21 cellular contexts compared by ENCODE assay signal in genomic region chr1:223087231-223087990, GRCh38. TPM values are rescaled to one million over a fixed set of nuclear protein-coding genes. Genes with fewer than 3 reads are reported as not detected.
DNase-seq lines count a peak whose midpoint lies in the region; ATAC-seq and TF ChIP-seq lines count a peak whose summit lies in the region.
"Had no signal": no experiment of that assay in that cellular context is flagged by ENCODE, and none has a peak within 500 bp of the region (broad histone marks: within the 10 kb centered on the region; RNA-seq: fewer than 3 reads in every experiment).

No MANE protein-coding gene starts in this region.

- H3K4me1 Mint-ChIP-seq in CD8-positive, alpha-beta T cell (ENCODE audit: low read depth), result peaks cover 11% of the 10 kb centered on the region
- H3K4me1 Mint-ChIP-seq in stimulated activated memory B cell treated with anti-CD40 and anti-IgM and Interleukin-4, amounts not matched to agents 10 μg/mL and 1 μg/mL and 100 μg/mL, for 72 hours, result no peaks in the 10 kb centered on the region

- H3K9ac ChIP-seq in adipocyte (ENCODE audit: low read length), result no peak overlapping the region

- no peaks in the 10 kb centered on the region for H3K79me2 ChIP-seq in osteoblast (ENCODE audit: insufficient read depth, low read length)

- no peaks in the 10 kb centered on the region for H4K20me1 ChIP-seq in osteoblast (ENCODE audit: insufficient read depth, low read length)

- no peak for ATAC-seq in CD8-positive, alpha-beta T cell
- no peak for ATAC-seq in stimulated activated memory B cell treated with anti-CD40 and anti-IgM and Interleukin-4, amounts not matched to agents 10 μg/mL and 1 μg/mL and 100 μg/mL, for 72 hours
- ATAC-seq in gastrocnemius medialis, result no peak
- ATAC-seq: SK-N-SH treated with all-trans-retinoic acid at 6 μM for 48 hours had no signal

- peaks cover 6% of the 10 kb centered on the region for H3K4me1 ChIP-seq in CD8-positive, alpha-beta T cell (ENCODE audit: insufficient read depth, low read length)
- H3K4me1 ChIP-seq in adipocyte (ENCODE audit: control insufficient read depth, insufficient read depth, low read length) (peaks cover 9% of the 10 kb centered on the region), right atrium auricular region (peaks cover 0 to 4% of the 10 kb centered on the region in 2 donors), osteoblast (ENCODE audit: insufficient read depth, low read length) (no peaks in the 10 kb centered on the region), gastrocnemius medialis (no peaks in the 10 kb centered on the region)
- H3K4me1 ChIP-seq: Peyer's patch had no signal

- H3K4me3 ChIP-seq in CD8-positive, alpha-beta T cell (ENCODE audit: low read depth, low read length), result no peak overlapping the region
- H3K4me3 ChIP-seq in adipocyte (ENCODE audit: low read length) (no peak overlapping the region), right atrium auricular region (no peak overlapping the region), osteoblast (ENCODE audit: insufficient read depth, low read length) (no peak overlapping the region), gastrocnemius medialis (no peak overlapping the region)
- H3K4me3 ChIP-seq: cardiac muscle cell, dorsolateral prefrontal cortex, Peyer's patch, skin epidermis had no signal

- no peaks in the 10 kb centered on the region for H3K9me3 Mint-ChIP-seq in CD8-positive, alpha-beta T cell
- no peaks in the 10 kb centered on the region for H3K9me3 Mint-ChIP-seq in stimulated activated memory B cell treated with anti-CD40 and anti-IgM and Interleukin-4, amounts not matched to agents 10 μg/mL and 1 μg/mL and 100 μg/mL, for 72 hours
- H3K9me3 Mint-ChIP-seq: naive B cell had no signal

- H3K27ac Mint-ChIP-seq in CD8-positive, alpha-beta T cell, result peak overlapping the region; percentile 2
- H3K27ac Mint-ChIP-seq in stimulated activated memory B cell treated with anti-CD40 and anti-IgM and Interleukin-4, amounts not matched to agents 10 μg/mL and 1 μg/mL and 100 μg/mL, for 72 hours, result no peak overlapping the region

- H2AFZ ChIP-seq in osteoblast (ENCODE audit: low read length), result no peak overlapping the region

- no peak for TF ChIP-seq POLR2A in gastrocnemius medialis (IDR thresholded peaks at IDR 0.05)

- in situ Hi-C loops in gastrocnemius medialis (cut with MboI; ENCODE audit: low sequenced_read_pairs in 4 of 4), result loop anchor here in 2 of 4 donors (10.0 to 25.0 kb wide), 2 partner anchors 293 to 625 kb away; no protein-coding TSS in a partner anchor

- no peaks in the 10 kb centered on the region for H3K27me3 ChIP-seq in CD8-positive, alpha-beta T cell (ENCODE audit: insufficient read depth, low read length)
- peaks cover 3% of the 10 kb centered on the region for H3K27me3 ChIP-seq in adipocyte (replicated peaks; ENCODE audit: control insufficient read depth, insufficient read depth, low read length)
- H3K27me3 ChIP-seq in right atrium auricular region, result no peaks in the 10 kb centered on the region
- H3K27me3 ChIP-seq in osteoblast (ENCODE audit: insufficient read depth, low read length), result peaks cover 19% of the 10 kb centered on the region
- H3K27me3 ChIP-seq in gastrocnemius medialis, result no peaks in the 10 kb centered on the region
- H3K27me3 ChIP-seq: cardiac muscle cell, Peyer's patch had no signal

- DNase-seq in CD8-positive, alpha-beta T cell, result no peak
- DNase-seq in adipocyte (ENCODE audit: low read depth), result peak; percentile 39
- no peak for DNase-seq in right atrium auricular region (ENCODE audit: low spot score)
- DNase-seq in osteoblast (ENCODE audit: insufficient read length, low spot score, missing footprints), result peak; percentile 49
- no peak for DNase-seq in DMS79 (lab: John Stamatoyannopoulos, UW)
- DNase-seq in CD1c-positive myeloid dendritic cell (ENCODE audit: extremely low spot score), result no peak
- no peak for DNase-seq in gastrocnemius medialis
- DNase-seq: ACHN; activated CD4-positive, alpha-beta T cell treated with anti-CD3 and anti-CD28 coated beads for 1 hour; C1 segment of cervical spinal cord; GF-D8; naive B cell; NCI-H146; Peyer's patch; posterior cingulate gyrus; stimulated activated CD4-positive, alpha-beta T cell treated with anti-CD3 and anti-CD28 coated beads, Interleukin-4, amount 100 ng/mL, for 1 hour had no signal

- no peak overlapping the region for H3K4me2 ChIP-seq in osteoblast (ENCODE audit: insufficient read depth, low read length)

- TF ChIP-seq CTCF in CD8-positive, alpha-beta T cell (IDR thresholded peaks at IDR 0.05), result no peak
- TF ChIP-seq CTCF in right atrium auricular region (IDR thresholded peaks at IDR 0.05), result no peak
- no peak for TF ChIP-seq CTCF in osteoblast (IDR thresholded peaks at IDR 0.05; ENCODE audit: extremely low read depth, low read depth, low read length)
- no peak for TF ChIP-seq CTCF in gastrocnemius medialis (IDR thresholded peaks at IDR 0.05 in 4 of 5, conservative IDR thresholded peaks at IDR 0.05 in 1 of 5)

- H3K9me3 ChIP-seq in CD8-positive, alpha-beta T cell (ENCODE audit: low read length), result no peaks in the 10 kb centered on the region
- H3K9me3 ChIP-seq in adipocyte (ENCODE audit: control insufficient read depth, low read length) (no peaks in the 10 kb centered on the region), right atrium auricular region (no peaks in the 10 kb centered on the region), osteoblast (ENCODE audit: low read depth, low read length) (no peaks in the 10 kb centered on the region), gastrocnemius medialis (no peaks in the 10 kb centered on the region)
- H3K9me3 ChIP-seq: Peyer's patch had no signal

- H3K4me3 Mint-ChIP-seq in CD8-positive, alpha-beta T cell, result no peak overlapping the region
- H3K4me3 Mint-ChIP-seq in stimulated activated memory B cell treated with anti-CD40 and anti-IgM and Interleukin-4, amounts not matched to agents 10 μg/mL and 1 μg/mL and 100 μg/mL, for 72 hours, result no peak overlapping the region

- intact Hi-C loops in CD8-positive, alpha-beta T cell (cut with DNase I, micrococcal nuclease), result no loop called here
- intact Hi-C loops in gastrocnemius medialis (cut with DNase I; ENCODE audit: low total_unique reads), result no loop called here

- no peak overlapping the region for H3K27ac ChIP-seq in CD8-positive, alpha-beta T cell (ENCODE audit: low read depth, low read length)
- peak overlapping the region; percentile 3 to 20 for H3K27ac ChIP-seq in right atrium auricular region
- no peak overlapping the region for H3K27ac ChIP-seq in osteoblast (ENCODE audit: low read depth, low read length)
- no peak overlapping the region for H3K27ac ChIP-seq in gastrocnemius medialis
- H3K27ac ChIP-seq: cardiac muscle cell had no signal

- CTCF ChIA-PET in CD8-positive, alpha-beta T cell (lab: Charles Lee), result interaction anchor here (1.0 to 2.4 kb wide), 3 partner anchors 294 to 596 kb away, joined by 3 to 9 read pairs (median 3); no protein-coding TSS in a partner anchor

- POLR2A ChIA-PET in CD8-positive, alpha-beta T cell (lab: Charles Lee), result no interaction called here

- no peaks in the 10 kb centered on the region for H3K36me3 Mint-ChIP-seq in CD8-positive, alpha-beta T cell
- H3K36me3 Mint-ChIP-seq in stimulated activated memory B cell treated with anti-CD40 and anti-IgM and Interleukin-4, amounts not matched to agents 10 μg/mL and 1 μg/mL and 100 μg/mL, for 72 hours, result no peaks in the 10 kb centered on the region
- H3K36me3 Mint-ChIP-seq: naive B cell had no signal

- no peaks in the 10 kb centered on the region for H3K36me3 ChIP-seq in CD8-positive, alpha-beta T cell (ENCODE audit: insufficient read depth, low read length)
- H3K36me3 ChIP-seq in adipocyte (ENCODE audit: control insufficient read depth, insufficient read depth, low read length, severe bottlenecking), result no peaks in the 10 kb centered on the region
- no peaks in the 10 kb centered on the region for H3K36me3 ChIP-seq in right atrium auricular region
- no peaks in the 10 kb centered on the region for H3K36me3 ChIP-seq in osteoblast (ENCODE audit: insufficient read depth, low read length)
- H3K36me3 ChIP-seq in gastrocnemius medialis, result no peaks in the 10 kb centered on the region
- H3K36me3 ChIP-seq: cardiac muscle cell, Peyer's patch had no signal

- no peaks in the 10 kb centered on the region for H3K27me3 Mint-ChIP-seq in CD8-positive, alpha-beta T cell (ENCODE audit: low read depth)
- no peaks in the 10 kb centered on the region for H3K27me3 Mint-ChIP-seq in stimulated activated memory B cell treated with anti-CD40 and anti-IgM and Interleukin-4, amounts not matched to agents 10 μg/mL and 1 μg/mL and 100 μg/mL, for 72 hours
- H3K27me3 Mint-ChIP-seq: naive B cell had no signal

RNA-seq across cellular contexts. Expression of gene TLR5, which starts 55.6 kb away (rescaled TPM):
- 1 to 10 TPM; 1.1 to 1.2 TPM for total RNA-seq in CD8-positive, alpha-beta T cell
- total RNA-seq in right atrium auricular region, result 1 to 10 TPM; 1.0 to 3.6 TPM
- under 0.01 and 0.88 TPM in 2 replicates for total RNA-seq in osteoblast
- total RNA-seq in gastrocnemius medialis, result 1 to 10 TPM in 2 of 4 donors, under 1 TPM in 2; 0.49 to 2.1 (median 1.3) TPM

Comparison
In these comparisons a context has a peak if more than half of its experiments do, and no peak if none do; other contexts are left out.
1. DNase-seq: peak in adipocyte (single experiment) and osteoblast (single experiment); none in CD8-positive, alpha-beta T cell (0 of 7), right atrium auricular region (single experiment), DMS79 (single experiment), CD1c-positive myeloid dendritic cell (single experiment) and gastrocnemius medialis (0 of 2).
2. H3K27ac ChIP-seq: peak in right atrium auricular region (2 of 2); none in CD8-positive, alpha-beta T cell (single experiment), osteoblast (single experiment) and gastrocnemius medialis (0 of 4).